ENCODE assay signal across 10 cellular contexts in the genomic region with DNA sequence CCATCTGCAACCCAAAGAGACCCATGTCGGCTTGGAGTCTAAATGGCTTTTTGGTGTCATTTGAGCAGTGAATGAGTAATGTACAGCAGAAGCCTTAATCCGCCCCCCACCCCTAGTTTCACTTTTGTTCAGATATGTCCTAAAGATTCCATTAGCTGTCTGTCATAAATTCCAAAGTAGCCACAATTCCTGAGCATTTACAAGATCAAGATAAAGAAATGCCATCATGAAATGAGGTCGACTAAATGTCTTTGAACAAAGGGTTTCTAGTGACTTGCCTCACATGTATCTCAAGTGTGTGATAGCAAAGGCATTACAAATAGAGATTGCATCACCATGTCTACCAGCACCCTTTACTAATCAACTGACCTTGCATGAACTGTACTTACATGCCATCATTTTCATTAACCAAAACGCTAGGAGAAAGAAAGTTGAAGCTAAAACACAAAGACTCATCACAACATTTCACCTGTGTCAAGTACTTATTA.
DNase-seq lines count a peak whose midpoint lies in the region; ATAC-seq, FAIRE-seq and TF ChIP-seq lines count a peak whose summit lies in the region.
"Had no signal": no experiment of that assay in that cellular context is flagged by ENCODE, and none has a peak within 500 bp of the region (broad histone marks: within the 10 kb centered on the region; RNA-seq: fewer than 3 reads in every experiment).

No MANE protein-coding gene starts in this region.

- no peaks in the 10 kb centered on the region for H3K36me3 ChIP-seq in HepG2 (replicated peaks in 1 of 2; ENCODE audit: control insufficient read depth in 1 of 2, insufficient read depth in 2 of 2, low read length in 2 of 2)

- TF ChIP-seq POLR2A in HepG2 (IDR thresholded peaks at IDR 0.05; ENCODE audit: insufficient read depth in 1 of 2, low read depth in 2 of 2, low read length in 2 of 2) (0 out of 4 replicates have a peak, but pooled peaks of 1 of the 2 experiments have one; percentile 26), GM12892 (IDR thresholded peaks at IDR 0.05; ENCODE audit: low read depth, low read length) (no peak)

- 8% methylated on average over 4 of the region's 4 CpGs for WGBS in HepG2 (ENCODE audit: low lambda C conversion rate)

- FAIRE-seq in HepG2 (lab: Jason Lieb, UNC) (peak; percentile 87), GM12892 (lab: Jason Lieb, UNC) (no peak)

- H4K20me1 ChIP-seq in HepG2 (ENCODE audit: insufficient read depth, low read length), result no peaks in the 10 kb centered on the region

- H3K4me3 ChIP-seq in astrocyte of the spinal cord (ENCODE audit: low read depth, low read length) (no peak overlapping the region), HepG2 (replicated peaks in 1 of 3; ENCODE audit: insufficient read depth in 1 of 3, low read depth in 2 of 3, low read length in 3 of 3) (peak overlapping the region in 2 of 3 experiments; percentile 38 to 79; a peak in 3 of 6 replicates)

- TF ChIP-seq CTCF in astrocyte of the spinal cord (IDR thresholded peaks at IDR 0.05; ENCODE audit: low read depth, low read length), result no peak
- TF ChIP-seq CTCF in HepG2 (CRISPR knock-in tag; IDR thresholded peaks at IDR 0.05), result no peak

- TF ChIP-seq EP300 in HepG2 (IDR thresholded peaks at IDR 0.05; ENCODE audit: low read depth in 2 of 2, low read length in 2 of 2), result peak in 1 of 2 experiments; percentile 82; a peak in 2 of 4 replicates
- peak; percentile 74; the same call in 1 of the 2 replicates for TF ChIP-seq EP300 in HepG2 (CRISPR knock-in tag; IDR thresholded peaks at IDR 0.05; ENCODE audit: borderline replicate concordance)

- DNase-seq in AG20443 (ENCODE audit: low spot score) (peak; percentile 52), HT1080 (ENCODE audit: low read depth) (peak; percentile 97), astrocyte of the spinal cord (ENCODE audit: low read depth, low spot score) (peak; percentile 92), HepG2 (ENCODE audit: low spot score) (peak; percentile 90), GM12892 (ENCODE audit: insufficient read length) (no peak)
- no peak for DNase-seq in stimulated activated CD4-positive, alpha-beta T cell treated with anti-CD3 and anti-CD28 coated beads, Interleukin-2, amount 100 ng/mL, for 24 hours
- DNase-seq: head of caudate nucleus, NCI-H524 treated with DMSO at 0.1 percent for 48 hours had no signal

- H3K4me2 ChIP-seq in HepG2 (ENCODE audit: low read depth, low read length), result peak overlapping the region; percentile 91

- BruUV-seq in HepG2 (replicated peaks; lab: Mats Ljungman, UMichigan), result no TSS peak

- CTCF ChIA-PET in HepG2 (lab: Yijun Ruan, JAX; ENCODE audit: low intra/inter-chr PET ratio, low total read pairs), result no interaction called here

- no peak overlapping the region for H2AFZ ChIP-seq in HepG2 (ENCODE audit: low read length)

- intact Hi-C loops in HepG2 (cut with micrococcal nuclease; ENCODE audit: unreplicated experiment), result loop anchor here (1.0 kb wide), 1 partner anchor 29 kb away; no protein-coding TSS in a partner anchor

- H3K79me2 ChIP-seq in HepG2 (ENCODE audit: insufficient read depth, low read length), result peaks cover 49% of the 10 kb centered on the region

- no peaks in the 10 kb centered on the region for H3K9me3 ChIP-seq in HepG2 (ENCODE audit: low read length)

- POLR2A ChIA-PET in HepG2 (lab: Yijun Ruan, JAX), result interaction anchor here (1.0 kb wide), 1 partner anchor 243 kb away, joined by 4 read pairs; the partner anchor contains the start of gene ABHD10

- ATAC-seq in HepG2, result no peak
- no peak for ATAC-seq in GM18517 (IDR thresholded peaks at IDR 0.05; ENCODE audit: unreplicated experiment)
- ATAC-seq in HG03135 (IDR thresholded peaks at IDR 0.05; ENCODE audit: unreplicated experiment), result no peak

- no peaks in the 10 kb centered on the region for H3K27me3 ChIP-seq in HepG2 (ENCODE audit: control insufficient read depth in 1 of 2, insufficient read depth in 2 of 2, low read length in 2 of 2)

- H3K9ac ChIP-seq in HepG2 (ENCODE audit: insufficient read depth, low read depth, low read length), result peak overlapping the region; percentile 73

- H3K27ac ChIP-seq in HepG2 (ENCODE audit: extremely low read length, insufficient read depth, low read length), result peak overlapping the region; percentile 70

- no peak for TF ChIP-seq RAD21 in HepG2 (CRISPR knock-in tag; IDR thresholded peaks at IDR 0.05)

- peaks cover 83% of the 10 kb centered on the region for H3K4me1 ChIP-seq in HepG2 (ENCODE audit: insufficient read depth, low read length)

- in situ Hi-C loops in astrocyte of the spinal cord (cut with HindIII; ENCODE audit: low sequenced_read_pairs), result loop anchor here (25.0 kb wide), 1 partner anchor 227 kb away; no protein-coding TSS in a partner anchor
- in situ Hi-C loops in HepG2 (cut with HindIII; ENCODE audit: extremely low pct_ligation_motif_present, low pct_unique_long_range_greater_than_20kb), result no loop called here

TF ChIP-seq in HepG2, 621 proteins besides CTCF, POLR2A, EP300 and RAD21 (continues in another document):
- no peak for TF ChIP-seq NBN (conservative IDR thresholded peaks at IDR 0.05)
- TF ChIP-seq CREM (IDR thresholded peaks at IDR 0.05), result peak; percentile 61; the same call in 1 of the 2 replicates
- no peak for TF ChIP-seq CREM (CRISPR knock-in tag; IDR thresholded peaks at IDR 0.05)
- peak; percentile 59; the same call in 1 of the 2 replicates for TF ChIP-seq MIER3 (CRISPR knock-in tag; IDR thresholded peaks at IDR 0.05; ENCODE audit: borderline replicate concordance)
- peak; percentile 79 for TF ChIP-seq HMG20A (CRISPR knock-in tag; IDR thresholded peaks at IDR 0.05; ENCODE audit: borderline replicate concordance)
- TF ChIP-seq RERE (CRISPR knock-in tag; IDR thresholded peaks at IDR 0.05; ENCODE audit: low read depth), result 0 out of 2 replicates have a peak, but pooled peaks have one; percentile 33
- TF ChIP-seq U2AF2 (IDR thresholded peaks at IDR 0.05; ENCODE audit: low read depth, low read length), result no peak
- TF ChIP-seq NCOA2 (CRISPR knock-in tag; IDR thresholded peaks at IDR 0.05), result peak; percentile 80
- no peak for TF ChIP-seq CBX1 (IDR thresholded peaks at IDR 0.05; ENCODE audit: low read depth)
- no peak for TF ChIP-seq LBX2 (CRISPR knock-in tag; IDR thresholded peaks at IDR 0.05; ENCODE audit: borderline replicate concordance)
- TF ChIP-seq DMAP1 (CRISPR knock-in tag; IDR thresholded peaks at IDR 0.05), result 0 out of 2 replicates have a peak, but pooled peaks have one; percentile 26
- TF ChIP-seq ZBTB20 (CRISPR knock-in tag; IDR thresholded peaks at IDR 0.05; ENCODE audit: borderline replicate concordance, low read depth), result no peak
- TF ChIP-seq ATM (IDR thresholded peaks at IDR 0.05; ENCODE audit: borderline replicate concordance), result no peak
- TF ChIP-seq ZNF678 (CRISPR knock-in tag; IDR thresholded peaks at IDR 0.05), result no peak
- no peak for TF ChIP-seq ZSCAN22 (CRISPR knock-in tag; IDR thresholded peaks at IDR 0.05)
- no peak for TF ChIP-seq NR1H2 (CRISPR knock-in tag; IDR thresholded peaks at IDR 0.05; ENCODE audit: borderline replicate concordance, low read depth)
- TF ChIP-seq ZBTB21 (CRISPR knock-in tag; IDR thresholded peaks at IDR 0.05), result no peak

Comparison
In these comparisons a context has a peak if more than half of its experiments do, and no peak if none do; other contexts are left out.
1. DNase-seq: peak in AG20443 (single experiment), HT1080 (single experiment), astrocyte of the spinal cord (single experiment) and HepG2 (single experiment); none in GM12892 (single experiment) and stimulated activated CD4-positive, alpha-beta T cell treated with anti-CD3 and anti-CD28 coated beads, Interleukin-2, amount 100 ng/mL, for 24 hours (0 of 2).